Comparison of ENCODE assay signal across 8 cellular contexts in the genomic region with DNA sequence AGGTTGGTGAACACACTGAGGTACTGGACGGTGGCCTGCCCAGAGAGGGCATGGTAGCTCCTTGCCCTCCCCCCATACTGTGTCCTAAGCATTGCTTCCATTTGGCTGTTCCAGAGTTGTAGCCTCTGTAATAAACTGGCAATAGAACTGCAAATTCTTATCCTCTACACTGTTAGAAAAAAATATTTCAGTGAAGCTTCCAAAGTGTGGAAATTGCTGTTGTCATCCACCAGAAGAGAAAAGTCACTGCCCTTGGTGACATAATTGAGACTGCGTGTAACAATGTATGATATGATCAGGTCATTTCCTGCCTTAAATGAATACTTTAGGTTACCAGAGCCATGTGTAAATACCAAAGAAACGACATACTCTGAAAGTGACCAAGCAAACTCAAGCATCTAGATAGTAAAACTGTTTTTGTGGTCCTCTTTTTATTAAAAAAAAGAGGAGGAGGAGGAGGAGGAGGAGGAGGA.
A peak's percentile ranks its signal among the peaks of the same experiment; 100 is the strongest.
DNase-seq lines count a peak whose midpoint lies in the region; ATAC-seq, FAIRE-seq and TF ChIP-seq lines count a peak whose summit lies in the region.

No MANE protein-coding gene starts in this region.

- no peak overlapping the region for H2BK120ac ChIP-seq in mesenchymal stem cell (ENCODE audit: low read depth, low read length)

- TF ChIP-seq EP300 in K562 (IDR thresholded peaks at IDR 0.05; ENCODE audit: low read length): peak; percentile 48

- H4K91ac ChIP-seq in mesenchymal stem cell (ENCODE audit: low read length): no peak overlapping the region

- no peak overlapping the region for H3K27ac Mint-ChIP-seq in Caco-2 (ENCODE audit: unreplicated experiment)

- H3K4me3 ChIP-seq in K562 (no peak overlapping the region), mesenchymal stem cell (ENCODE audit: insufficient read depth in 1 of 2, low read depth in 1 of 2, low read length in 2 of 2) (no peak overlapping the region), Caco-2 (ENCODE audit: low read depth, low read length) (no peak overlapping the region), WERI-Rb-1 (ENCODE audit: low read depth, low read length) (no peak overlapping the region)

- H3K4me1 ChIP-seq in K562 (replicated peaks in 1 of 2; ENCODE audit: control insufficient read depth in 2 of 2, insufficient read depth in 2 of 2, low read length in 2 of 2) (peaks cover 7 to 20% of the 10 kb centered on the region in 2 experiments; a peak in 4 of 5 replicates), mesenchymal stem cell (ENCODE audit: control insufficient read depth, insufficient read depth, low read depth, low read length) (peaks cover 4% of the 10 kb centered on the region), Caco-2 (no peaks in the 10 kb centered on the region)

- no peaks in the 10 kb centered on the region for H3K9me1 ChIP-seq in K562 (ENCODE audit: control insufficient read depth, insufficient read depth, low read length)

- H3K9ac ChIP-seq in K562 (ENCODE audit: insufficient read depth in 1 of 2, low read depth in 2 of 2, low read length in 2 of 2) (peak overlapping the region; percentile 75 to 86; a peak in 3 of 4 replicates), mesenchymal stem cell (ENCODE audit: low read length) (peak overlapping the region; percentile 82)

- H2BK12ac ChIP-seq in mesenchymal stem cell (ENCODE audit: low read length in 2 of 2): no peak overlapping the region

- WGBS in K562 (ENCODE audit: insufficient coverage, low coverage, missing lambda C conversion rate): 6% methylated on average over 3 of the region's 3 CpGs
- 83% methylated on average over 1 of the region's 3 CpGs for WGBS in mesenchymal stem cell

- no peaks in the 10 kb centered on the region for H3K27me3 Mint-ChIP-seq in Caco-2 (ENCODE audit: insufficient read depth, unreplicated experiment)

- H2AFZ ChIP-seq in K562 (ENCODE audit: low read depth, low read length) (peak overlapping the region; percentile 94), mesenchymal stem cell (ENCODE audit: low read depth, low read length) (no peak overlapping the region)

- H3K9me3 ChIP-seq in K562 (replicated peaks; ENCODE audit: control insufficient read depth, insufficient read depth, low read depth, low read length): no peaks in the 10 kb centered on the region
- no peaks in the 10 kb centered on the region for H3K9me3 ChIP-seq in mesenchymal stem cell (ENCODE audit: control insufficient read depth, low read length)
- H3K9me3 ChIP-seq in Caco-2: no peaks in the 10 kb centered on the region
- H3K9me3 ChIP-seq in WERI-Rb-1 (ENCODE audit: severe bottlenecking): no peaks in the 10 kb centered on the region

- peaks cover 21% of the 10 kb centered on the region for H3K36me3 ChIP-seq in K562 (ENCODE audit: control insufficient read depth, insufficient read depth, low read length)
- H3K36me3 ChIP-seq in mesenchymal stem cell (ENCODE audit: control insufficient read depth in 1 of 2, insufficient read depth in 2 of 2, low read depth in 1 of 2, low read length in 2 of 2): peaks cover 37 to 74% of the 10 kb centered on the region in 2 experiments
- no peaks in the 10 kb centered on the region for H3K36me3 ChIP-seq in Caco-2 (ENCODE audit: control insufficient read depth, insufficient read depth, low read length)
- H3K36me3 ChIP-seq in WERI-Rb-1: peaks cover 36% of the 10 kb centered on the region

- H4K8ac ChIP-seq in mesenchymal stem cell (ENCODE audit: low read length): no peak overlapping the region

- TF ChIP-seq RAD21 in K562 (CRISPR knock-in tag; conservative IDR thresholded peaks at IDR 0.05 in 1 of 2, IDR thresholded peaks at IDR 0.05 in 1 of 2): no peak

- TF ChIP-seq CTCF in K562 (IDR thresholded peaks at IDR 0.05 in 2 of 3, conservative IDR thresholded peaks at IDR 0.05 in 1 of 3; ENCODE audit: insufficient read depth in 2 of 3, low read depth in 1 of 3, low read length in 3 of 3) (no peak), Caco-2 (IDR thresholded peaks at IDR 0.05; ENCODE audit: insufficient read depth in 1 of 2, low read depth in 1 of 2, low read length in 1 of 2, severe bottlenecking in 1 of 2, unreplicated experiment in 1 of 2) (no peak), WERI-Rb-1 (IDR thresholded peaks at IDR 0.05; ENCODE audit: low read depth, low read length) (no peak)

- peaks cover 9% of the 10 kb centered on the region for H3K79me1 ChIP-seq in mesenchymal stem cell (replicated peaks; ENCODE audit: low read length, poor library complexity, severe bottlenecking)

- intact Hi-C loops in K562 (cut with micrococcal nuclease) (no loop called here), Caco-2 (cut with micrococcal nuclease; ENCODE audit: unreplicated experiment) (no loop called here)

- H3K14ac ChIP-seq in mesenchymal stem cell (ENCODE audit: low read length in 2 of 2): no peak overlapping the region

- H3K18ac ChIP-seq in mesenchymal stem cell (ENCODE audit: low read depth in 1 of 2, low read length in 2 of 2): no peak overlapping the region

- H3K27ac ChIP-seq in K562 (ENCODE audit: extremely low read depth, low read depth, low read length): peak overlapping the region; percentile 98
- peak overlapping the region; percentile 49 for H3K27ac ChIP-seq in mesenchymal stem cell (ENCODE audit: low read length, poor library complexity, severe bottlenecking)
- H3K27ac ChIP-seq in WERI-Rb-1: no peak overlapping the region

- peak; percentile 93 for ATAC-seq in K562

- in situ Hi-C loops in Caki2 (cut with HindIII; ENCODE audit: low pct_unique_long_range_greater_than_20kb, low sequenced_read_pairs): no loop called here
- in situ Hi-C loops in K562 (cut with MboI): no loop called here

- no peak overlapping the region for H2AK5ac ChIP-seq in mesenchymal stem cell (ENCODE audit: low read length, severe bottlenecking)

- FAIRE-seq in K562 (lab: Jason Lieb, UNC): peak; percentile 69

- H2BK15ac ChIP-seq in mesenchymal stem cell (ENCODE audit: low read depth, poor library complexity, severe bottlenecking): no peak overlapping the region

- TSS peak; percentile 36 for BruUV-seq in K562 (replicated peaks; lab: Mats Ljungman, UMichigan)
- no TSS peak for BruUV-seq in Caco-2 (replicated peaks; lab: Mats Ljungman, UMichigan)

- TF ChIP-seq POLR2A in K562 (conservative IDR thresholded peaks at IDR 0.05): peak; percentile 28; the same call in 1 of the 2 replicates

- peak overlapping the region; percentile 75 for H3K4me2 ChIP-seq in K562 (ENCODE audit: insufficient read depth, low read length)
- H3K4me2 ChIP-seq in mesenchymal stem cell (ENCODE audit: low read length, poor library complexity, severe bottlenecking): no peak overlapping the region

- H3K27me3 ChIP-seq in K562 (ENCODE audit: control insufficient read depth in 2 of 2, insufficient read depth in 2 of 2, low read length in 2 of 2) (no peaks in the 10 kb centered on the region), mesenchymal stem cell (ENCODE audit: control insufficient read depth in 1 of 2, insufficient read depth in 1 of 2, low read length in 2 of 2) (no peaks in the 10 kb centered on the region), Caco-2 (replicated peaks; ENCODE audit: control insufficient read depth, insufficient read depth, low read length) (no peaks in the 10 kb centered on the region), WERI-Rb-1 (ENCODE audit: insufficient read depth, low read depth, severe bottlenecking) (no peaks in the 10 kb centered on the region)

- DNase-seq in Caki2 (ENCODE audit: low read depth) (peak; percentile 29), LHCN-M2 (ENCODE audit: low read depth) (peak; percentile 19), K562 (ENCODE audit: extremely low read depth in 1 of 4, low spot score in 3 of 4) (peak in 3 of 4 experiments; percentile 12 to 76 (median 53)), mesenchymal stem cell (peak; percentile 86), Caco-2 (no peak), cerebellar nuclear complex (lab: John Stamatoyannopoulos, UW) (no peak), WERI-Rb-1 (no peak), NCI-H524 treated with DMSO at 0.1 percent for 48 hours (lab: John Stamatoyannopoulos, UW) (no peak)

- no peaks in the 10 kb centered on the region for H3K79me2 ChIP-seq in K562 (ENCODE audit: control insufficient read depth, insufficient read depth, low read length)

- POLR2A ChIA-PET in K562 (lab: Yijun Ruan, JAX) (interaction anchor here (0.5 to 1.8 kb wide), 13 partner anchors 10 to 153 kb away, joined by 3 to 18 read pairs (median 4); a partner anchor contains a TSS), Caco-2 (lab: Charles Lee) (interaction anchor here (0.6 kb wide), 1 partner anchor 427 kb away, joined by 3 read pairs; no protein-coding TSS in a partner anchor)

- no peak overlapping the region for H3K4ac ChIP-seq in mesenchymal stem cell (ENCODE audit: low read depth in 1 of 2, low read length in 2 of 2)

- no peak overlapping the region for H2BK5ac ChIP-seq in mesenchymal stem cell (ENCODE audit: low read depth, low read length, poor library complexity, severe bottlenecking)

- no peaks in the 10 kb centered on the region for H3K9me3 Mint-ChIP-seq in Caco-2 (ENCODE audit: unreplicated experiment)

- H4K20me1 ChIP-seq in K562 (replicated peaks; ENCODE audit: control insufficient read depth, insufficient read depth, low read length): no peaks in the 10 kb centered on the region

- no peaks in the 10 kb centered on the region for H3K4me1 Mint-ChIP-seq in Caco-2 (ENCODE audit: low read depth, unreplicated experiment)

- H3K36me3 Mint-ChIP-seq in Caco-2 (ENCODE audit: insufficient read depth, unreplicated experiment): peaks cover 15% of the 10 kb centered on the region

- no peak overlapping the region for H3K23ac ChIP-seq in mesenchymal stem cell (ENCODE audit: low read length in 2 of 2)

- H3K4me3 Mint-ChIP-seq in Caco-2 (ENCODE audit: unreplicated experiment): no peak overlapping the region

- CTCF ChIA-PET in K562 (lab: Yijun Ruan, JAX; ENCODE audit: low intra/inter-chr PET ratio): interaction anchor here (1.0 kb wide), 1 partner anchor 76 kb away, joined by 4 read pairs; no protein-coding TSS in a partner anchor
- CTCF ChIA-PET in Caco-2 (lab: Charles Lee): no interaction called here

TF ChIP-seq in K562, 482 proteins besides CTCF, POLR2A, EP300 and RAD21 (continues in another document):
- TF ChIP-seq RFX7 (CRISPR knock-in tag; IDR thresholded peaks at IDR 0.05) (no peak), ZNF444 (CRISPR knock-in tag; IDR thresholded peaks at IDR 0.05) (no peak), HNRNPK (IDR thresholded peaks at IDR 0.05; ENCODE audit: low read depth, low read length, poor library complexity, severe bottlenecking) (no peak), ZNF551 (CRISPR knock-in tag; IDR thresholded peaks at IDR 0.05) (no peak)
- TF ChIP-seq, protein P1, sequence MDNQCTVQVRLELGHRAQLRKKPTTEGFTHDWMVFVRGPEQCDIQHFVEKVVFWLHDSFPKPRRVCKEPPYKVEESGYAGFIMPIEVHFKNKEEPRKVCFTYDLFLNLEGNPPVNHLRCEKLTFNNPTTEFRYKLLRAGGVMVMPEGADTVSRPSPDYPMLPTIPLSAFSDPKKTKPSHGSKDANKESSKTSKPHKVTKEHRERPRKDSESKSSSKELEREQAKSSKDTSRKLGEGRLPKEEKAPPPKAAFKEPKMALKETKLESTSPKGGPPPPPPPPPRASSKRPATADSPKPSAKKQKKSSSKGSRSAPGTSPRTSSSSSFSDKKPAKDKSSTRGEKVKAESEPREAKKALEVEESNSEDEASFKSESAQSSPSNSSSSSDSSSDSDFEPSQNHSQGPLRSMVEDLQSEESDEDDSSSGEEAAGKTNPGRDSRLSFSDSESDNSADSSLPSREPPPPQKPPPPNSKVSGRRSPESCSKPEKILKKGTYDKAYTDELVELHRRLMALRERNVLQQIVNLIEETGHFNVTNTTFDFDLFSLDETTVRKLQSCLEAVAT (IDR thresholded peaks at IDR 0.05): no peak

Comparison
In these comparisons a context has a peak if more than half of its experiments do, and no peak if none do; other contexts are left out.
1. DNase-seq: peak in Caki2 (single experiment), LHCN-M2 (single experiment), K562 (3 of 4) and mesenchymal stem cell (single experiment); none in Caco-2 (0 of 2), cerebellar nuclear complex (0 of 2), WERI-Rb-1 (single experiment) and NCI-H524 treated with DMSO at 0.1 percent for 48 hours (single experiment).